15 cellular contexts compared by ENCODE assay signal in the genomic region with DNA sequence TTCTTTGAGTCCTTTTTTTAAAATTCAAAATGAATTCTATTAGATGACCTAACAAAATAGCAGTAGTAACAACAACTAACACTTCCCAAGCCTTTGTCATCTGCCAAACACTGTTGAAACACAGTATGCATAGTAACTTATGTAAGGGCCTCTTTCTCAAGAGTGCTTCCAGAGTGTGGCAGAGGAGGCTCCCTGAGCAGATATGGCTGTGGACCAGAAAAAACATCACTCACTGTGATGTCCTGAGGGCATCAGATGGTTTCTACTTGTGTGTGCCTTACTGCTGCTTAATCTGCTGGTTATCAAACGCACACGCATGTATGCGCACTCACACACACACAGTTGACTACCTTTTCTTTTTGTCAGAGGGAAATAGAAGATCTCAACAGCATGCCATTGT.
DNase-seq lines count a peak whose midpoint lies in the region; ATAC-seq and TF ChIP-seq lines count a peak whose summit lies in the region.
"Had no signal": no experiment of that assay in that cellular context is flagged by ENCODE, and none has a peak within 500 bp of the region (broad histone marks: within the 10 kb centered on the region; RNA-seq: fewer than 3 reads in every experiment).

No MANE protein-coding gene starts in this region.

- peaks cover 26% of the 10 kb centered on the region for H3K36me3 Mint-ChIP-seq in WTC11
- H3K36me3 Mint-ChIP-seq: activated CD4-positive, alpha-beta memory T cell treated with anti-CD3 and anti-CD28 coated beads for 36 hours had no signal

- peaks cover 3% of the 10 kb centered on the region; the same call in 1 of the 2 replicates for H3K27me3 Mint-ChIP-seq in WTC11 (ENCODE audit: low read depth)

- DNase-seq in AG10803 (ENCODE audit: low read depth), result peak; percentile 86
- DNase-seq in GM04504 (ENCODE audit: low read depth), result peak; percentile 73
- peak; percentile 1 for DNase-seq in T1000 (lab: John Stamatoyannopoulos, UW)
- DNase-seq in fibroblast of the aortic adventitia (ENCODE audit: low read depth), result peak; percentile 78
- no peak for DNase-seq in WTC11 (ENCODE audit: low spot score)
- DNase-seq: activated CD4-positive, alpha-beta memory T cell treated with anti-CD3 and anti-CD28 coated beads for 36 hours; activated naive CD4-positive, alpha-beta T cell treated with Interleukin-2 at 50 U/mL for 16 hours; CD4-positive, alpha-beta memory T cell; dorsolateral prefrontal cortex; stimulated activated CD4-positive, alpha-beta T cell treated with anti-CD3 and anti-CD28 coated beads, Interleukin-15, amount 100 ng/mL, for 24 hours; T-cell had no signal

- POLR2A ChIA-PET in WTC11 (lab: Charles Lee), result no interaction called here

- no peak overlapping the region for H3K4me3 Mint-ChIP-seq in WTC11
- H3K4me3 Mint-ChIP-seq: activated CD4-positive, alpha-beta memory T cell treated with anti-CD3 and anti-CD28 coated beads for 36 hours; CD4-positive, alpha-beta memory T cell; T-cell had no signal

- CTCF ChIA-PET in WTC11 (lab: Charles Lee), result no interaction called here

- no peak for ATAC-seq in GM19328 (IDR thresholded peaks at IDR 0.05; ENCODE audit: unreplicated experiment)
- ATAC-seq in GM21786 (IDR thresholded peaks at IDR 0.05; ENCODE audit: unreplicated experiment), result no peak
- no peak for ATAC-seq in GM19397 (IDR thresholded peaks at IDR 0.05; ENCODE audit: unreplicated experiment)
- no peak for ATAC-seq in WTC11
- ATAC-seq: T-cell had no signal

- H3K4me3 ChIP-seq in AG10803 (ENCODE audit: low read length) (no peak overlapping the region), fibroblast of the aortic adventitia (ENCODE audit: low read depth, low read length) (no peak overlapping the region)
- H3K4me3 ChIP-seq: dorsolateral prefrontal cortex, hepatocyte had no signal

- H3K9me3 Mint-ChIP-seq in WTC11, result peaks cover 35% of the 10 kb centered on the region

- no peak for TF ChIP-seq CTCF in AG10803 (conservative IDR thresholded peaks at IDR 0.05; ENCODE audit: low read length)
- no peak for TF ChIP-seq CTCF in fibroblast of the aortic adventitia (IDR thresholded peaks at IDR 0.05; ENCODE audit: insufficient read depth, low read length)
- TF ChIP-seq CTCF in WTC11 (IDR thresholded peaks at IDR 0.05), result no peak

- H3K4me1 Mint-ChIP-seq in WTC11, result peaks cover 10% of the 10 kb centered on the region; the same call in 1 of the 2 replicates

- H3K27ac Mint-ChIP-seq in WTC11, result no peak overlapping the region
- H3K27ac Mint-ChIP-seq: activated CD4-positive, alpha-beta memory T cell treated with anti-CD3 and anti-CD28 coated beads for 36 hours; CD4-positive, alpha-beta memory T cell; T-cell had no signal

TF ChIP-seq in WTC11, 78 proteins besides CTCF, POLR2A, EP300 and RAD21:
- TF ChIP-seq, protein P1, sequence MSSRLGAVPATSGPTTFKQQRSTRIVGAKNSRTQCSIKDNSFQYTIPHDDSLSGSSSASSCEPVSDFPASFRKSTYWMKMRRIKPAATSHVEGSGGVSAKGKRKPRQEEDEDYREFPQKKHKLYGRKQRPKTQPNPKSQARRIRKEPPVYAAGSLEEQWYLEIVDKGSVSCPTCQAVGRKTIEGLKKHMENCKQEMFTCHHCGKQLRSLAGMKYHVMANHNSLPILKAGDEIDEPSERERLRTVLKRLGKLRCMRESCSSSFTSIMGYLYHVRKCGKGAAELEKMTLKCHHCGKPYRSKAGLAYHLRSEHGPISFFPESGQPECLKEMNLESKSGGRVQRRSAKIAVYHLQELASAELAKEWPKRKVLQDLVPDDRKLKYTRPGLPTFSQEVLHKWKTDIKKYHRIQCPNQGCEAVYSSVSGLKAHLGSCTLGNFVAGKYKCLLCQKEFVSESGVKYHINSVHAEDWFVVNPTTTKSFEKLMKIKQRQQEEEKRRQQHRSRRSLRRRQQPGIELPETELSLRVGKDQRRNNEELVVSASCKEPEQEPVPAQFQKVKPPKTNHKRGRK (CRISPR knock-in tag; IDR thresholded peaks at IDR 0.05; ENCODE audit: borderline replicate concordance), result no peak
- TF ChIP-seq, protein P2, sequence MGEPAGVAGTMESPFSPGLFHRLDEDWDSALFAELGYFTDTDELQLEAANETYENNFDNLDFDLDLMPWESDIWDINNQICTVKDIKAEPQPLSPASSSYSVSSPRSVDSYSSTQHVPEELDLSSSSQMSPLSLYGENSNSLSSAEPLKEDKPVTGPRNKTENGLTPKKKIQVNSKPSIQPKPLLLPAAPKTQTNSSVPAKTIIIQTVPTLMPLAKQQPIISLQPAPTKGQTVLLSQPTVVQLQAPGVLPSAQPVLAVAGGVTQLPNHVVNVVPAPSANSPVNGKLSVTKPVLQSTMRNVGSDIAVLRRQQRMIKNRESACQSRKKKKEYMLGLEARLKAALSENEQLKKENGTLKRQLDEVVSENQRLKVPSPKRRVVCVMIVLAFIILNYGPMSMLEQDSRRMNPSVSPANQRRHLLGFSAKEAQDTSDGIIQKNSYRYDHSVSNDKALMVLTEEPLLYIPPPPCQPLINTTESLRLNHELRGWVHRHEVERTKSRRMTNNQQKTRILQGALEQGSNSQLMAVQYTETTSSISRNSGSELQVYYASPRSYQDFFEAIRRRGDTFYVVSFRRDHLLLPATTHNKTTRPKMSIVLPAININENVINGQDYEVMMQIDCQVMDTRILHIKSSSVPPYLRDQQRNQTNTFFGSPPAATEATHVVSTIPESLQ (CRISPR knock-in tag; IDR thresholded peaks at IDR 0.05), result no peak
- TF ChIP-seq ZNF138 (CRISPR knock-in tag; conservative IDR thresholded peaks at IDR 0.05), result no peak
- TF ChIP-seq OVOL2 (CRISPR knock-in tag; IDR thresholded peaks at IDR 0.05; ENCODE audit: borderline replicate concordance), result no peak
- TF ChIP-seq FOXJ3 (CRISPR knock-in tag; IDR thresholded peaks at IDR 0.05; ENCODE audit: borderline replicate concordance), result no peak
- TF ChIP-seq ZNF121 (CRISPR knock-in tag; IDR thresholded peaks at IDR 0.05), result no peak
- TF ChIP-seq AFF4 (CRISPR knock-in tag; IDR thresholded peaks at IDR 0.05; ENCODE audit: borderline replicate concordance), result no peak
- no peak for TF ChIP-seq EMX1 (CRISPR knock-in tag; IDR thresholded peaks at IDR 0.05)
TF ChIP-seq in WTC11: peak in this region for 0.
